17 cellular contexts compared by ENCODE assay signal in genomic region chr11:115887316-115887715, GRCh38.
"Had no signal": no experiment of that assay in that cellular context is flagged by ENCODE, and none has a peak within 500 bp of the region (broad histone marks: within the 10 kb centered on the region; RNA-seq: fewer than 3 reads in every experiment).

No MANE protein-coding gene starts in this region.

- H3K36me3 ChIP-seq: heart left ventricle, sigmoid colon, tibial nerve, upper lobe of right lung, vagina had no signal

- H3K9me3 ChIP-seq: sigmoid colon, testis, upper lobe of right lung, vagina had no signal

- H3K27ac ChIP-seq: dorsolateral prefrontal cortex, heart left ventricle, sigmoid colon, skin epidermis, testis, tibial nerve, upper lobe of right lung, vagina had no signal

- H3K27me3 ChIP-seq: heart left ventricle, sigmoid colon, testis, tibial nerve, upper lobe of right lung, vagina had no signal

- H3K4me3 ChIP-seq: dorsolateral prefrontal cortex, heart left ventricle, sigmoid colon, skin epidermis, testis, tibial nerve, upper lobe of right lung, vagina had no signal

- DNase-seq: effector CD8-positive, alpha-beta T cell; heart left ventricle; hippocampal formation; left colon; mammary epithelial cell; naive thymus-derived CD4-positive, alpha-beta T cell; sigmoid colon; stimulated activated CD4-positive, alpha-beta T cell treated with anti-CD3 and anti-CD28 coated beads, Interleukin-2, amount 100 ng/mL, for 24 hours; stimulated activated CD4-positive, alpha-beta T cell treated with anti-CD3 and anti-CD28 coated beads, Interleukin-4, amount 100 ng/mL, for 4 hours; stimulated activated naive B cell treated with anti-CD40 and anti-IgM and Interleukin-4, amounts not matched to agents 10 μg/mL and 1 μg/mL and 100 μg/mL, for 72 hours; stimulated activated naive CD8-positive, alpha-beta T cell treated with anti-CD3 and anti-CD28 coated beads, Interleukin-15, amount 100 ng/mL, for 72 hours; testis; upper lobe of right lung had no signal

- H3K4me1 ChIP-seq: sigmoid colon, upper lobe of right lung, vagina had no signal
